26 cellular contexts compared by ENCODE assay signal in genomic region chr17:30238003-30238344, GRCh38. TPM values are rescaled to one million over a fixed set of nuclear protein-coding genes. Genes with fewer than 3 reads are reported as not detected.
DNase-seq lines count a peak whose midpoint lies in the region; ATAC-seq and TF ChIP-seq lines count a peak whose summit lies in the region.
"Had no signal": no experiment of that assay in that cellular context is flagged by ENCODE, and none has a peak within 500 bp of the region (broad histone marks: within the 10 kb centered on the region; RNA-seq: fewer than 3 reads in every experiment).

No MANE protein-coding gene starts in this region.

- intact Hi-C loops in CD14-positive monocyte (cut with micrococcal nuclease) (no loop called here), left lung (cut with DNase I) (no loop called here)

- TF ChIP-seq CTCF in endodermal cell (conservative IDR thresholded peaks at IDR 0.05) (no peak), type B pancreatic cell (conservative IDR thresholded peaks at IDR 0.05) (no peak), CD14-positive monocyte (IDR thresholded peaks at IDR 0.05) (no peak), left lung (IDR thresholded peaks at IDR 0.05) (no peak), tibial nerve (IDR thresholded peaks at IDR 0.05) (no peak)

- peaks cover 10% of the 10 kb centered on the region for H3K4me1 ChIP-seq in HUES48 (ENCODE audit: control insufficient read depth, insufficient read depth, low read length)
- H3K4me1 ChIP-seq in endodermal cell (ENCODE audit: control insufficient read depth, insufficient read depth, low read length) = no peaks in the 10 kb centered on the region
- no peaks in the 10 kb centered on the region for H3K4me1 ChIP-seq in mesendoderm (ENCODE audit: control insufficient read depth, low read depth, low read length)
- H3K4me1 ChIP-seq in left lung = peaks cover 7 to 36% of the 10 kb centered on the region in 2 donors
- peaks cover 0 to 41% (median 28%) of the 10 kb centered on the region in 4 donors for H3K4me1 ChIP-seq in tibial nerve

- H3K36me3 Mint-ChIP-seq in endodermal cell (ENCODE audit: low read depth) = peaks cover 9% of the 10 kb centered on the region
- H3K36me3 Mint-ChIP-seq in type B pancreatic cell = no peaks in the 10 kb centered on the region
- peaks cover 0 to 11% of the 10 kb centered on the region in 2 donors for H3K36me3 Mint-ChIP-seq in CD14-positive monocyte

- peaks cover 74% of the 10 kb centered on the region for H3K27me3 Mint-ChIP-seq in endodermal cell (ENCODE audit: insufficient read depth)
- H3K27me3 Mint-ChIP-seq in type B pancreatic cell = peaks cover 63% of the 10 kb centered on the region
- peaks cover 62 to 76% (median 71%) of the 10 kb centered on the region in 3 donors for H3K27me3 Mint-ChIP-seq in CD14-positive monocyte (ENCODE audit: low read depth in 3 of 3)

- H3K9ac ChIP-seq in HUES48 (ENCODE audit: low read depth, low read length) (no peak overlapping the region), endodermal cell (ENCODE audit: extremely low read depth, low read length, poor library complexity, severe bottlenecking) (no peak overlapping the region), mesendoderm (ENCODE audit: low read length) (no peak overlapping the region)

- no peak overlapping the region for H2BK5ac ChIP-seq in mesendoderm (ENCODE audit: low read length)

- H3K56ac ChIP-seq in mesendoderm (ENCODE audit: low read length) = no peak overlapping the region

- H3K27ac Mint-ChIP-seq in endodermal cell = no peak overlapping the region
- H3K27ac Mint-ChIP-seq in type B pancreatic cell = peak overlapping the region; percentile 80
- no peak overlapping the region for H3K27ac Mint-ChIP-seq in CD14-positive monocyte
- H3K27ac Mint-ChIP-seq: activated CD4-positive, alpha-beta T cell treated with anti-CD3 and anti-CD28 coated beads, Interleukin-2, amount 10 ng/mL, durations not matched to agents 24 days and 14 days; activated naive CD8-positive, alpha-beta T cell treated with anti-CD3 and anti-CD28 coated beads, Interleukin-2, amount 50 U/mL, for 24 hours; HFFc6; stimulated activated effector memory CD8-positive, alpha-beta T cell treated with anti-CD3 and anti-CD28 coated beads, Interleukin-12 subunit alpha, Interleukin-12 subunit beta, amount 100 ng/mL, for 72 hours had no signal

- no peak for DNase-seq in endodermal cell
- DNase-seq in mesendoderm = no peak
- no peak for DNase-seq in type B pancreatic cell (ENCODE audit: extremely low spot score, unreplicated experiment)
- DNase-seq in CD14-positive monocyte (ENCODE audit: low spot score) = no peak
- no peak for DNase-seq in left lung
- DNase-seq in tibial nerve (ENCODE audit: low spot score in 2 of 2) = no peak
- DNase-seq: activated CD4-positive, alpha-beta T cell treated with anti-CD3 and anti-CD28 coated beads, Interleukin-2, amount 10 ng/mL, durations not matched to agents 24 days and 14 days; activated naive CD8-positive, alpha-beta T cell treated with anti-CD3 and anti-CD28 coated beads, Interleukin-2, amount 50 U/mL, for 24 hours; activated T-cell treated with anti-CD3 and anti-CD28 coated beads, Interleukin-2, amount 50 U/mL, for 4 hours; cerebellar nuclear complex; EL; HFFc6; IMR-90; NCI-H1092; NCI-H1930; NCI-H526 treated with DMSO at 0.1 percent for 48 hours; pancreas; Right ventricle myocardium superior; stimulated activated CD4-positive, alpha-beta T cell treated with anti-CD3 and anti-CD28 coated beads, Interleukin-4, amount 100 ng/mL, for 24 hours; substantia nigra; uterus had no signal

- no peak overlapping the region for H2AK5ac ChIP-seq in mesendoderm (ENCODE audit: low read length)

- H3K27me3 ChIP-seq in HUES48 (ENCODE audit: control insufficient read depth, insufficient read depth, low read length) = peaks cover 68% of the 10 kb centered on the region
- H3K27me3 ChIP-seq in endodermal cell (ENCODE audit: control insufficient read depth, insufficient read depth, low read length, poor library complexity, severe bottlenecking) = peaks cover 68% of the 10 kb centered on the region
- peaks cover 34% of the 10 kb centered on the region for H3K27me3 ChIP-seq in mesendoderm (ENCODE audit: insufficient read depth, low read length, poor library complexity)
- H3K27me3 ChIP-seq in left lung = peaks cover 31 to 63% of the 10 kb centered on the region in 2 donors
- H3K27me3 ChIP-seq in tibial nerve = peaks cover 0 to 56% of the 10 kb centered on the region in 2 donors
- H3K27me3 ChIP-seq: pancreas had no signal

- H3K9me3 ChIP-seq in HUES48 (ENCODE audit: control insufficient read depth, insufficient read depth, low read length) (no peaks in the 10 kb centered on the region), endodermal cell (ENCODE audit: control insufficient read depth, low read length) (peaks cover 8% of the 10 kb centered on the region), left lung (no peaks in the 10 kb centered on the region), tibial nerve (no peaks in the 10 kb centered on the region)
- H3K9me3 ChIP-seq: pancreas, uterus had no signal

- no peak overlapping the region for H3K23ac ChIP-seq in mesendoderm (ENCODE audit: low read length)

- H3K36me3 ChIP-seq in HUES48 (ENCODE audit: control insufficient read depth, insufficient read depth, low read length) (no peaks in the 10 kb centered on the region), endodermal cell (ENCODE audit: control insufficient read depth, insufficient read depth, low read length) (no peaks in the 10 kb centered on the region), mesendoderm (ENCODE audit: control insufficient read depth, insufficient read depth, low read length) (no peaks in the 10 kb centered on the region), left lung (no peaks in the 10 kb centered on the region), tibial nerve (no peaks in the 10 kb centered on the region)
- H3K36me3 ChIP-seq: pancreas, uterus had no signal

- ATAC-seq in left lung = no peak
- ATAC-seq: activated naive CD8-positive, alpha-beta T cell treated with anti-CD3 and anti-CD28 coated beads, Interleukin-2, amount 50 U/mL, for 24 hours; left lobe of liver; pancreas; stimulated activated effector memory CD8-positive, alpha-beta T cell treated with anti-CD3 and anti-CD28 coated beads, Interleukin-12 subunit alpha, Interleukin-12 subunit beta, amount 100 ng/mL, for 72 hours had no signal

- H4K8ac ChIP-seq in mesendoderm (ENCODE audit: low read depth, low read length) = no peak overlapping the region

- no peak overlapping the region for H3K18ac ChIP-seq in mesendoderm (ENCODE audit: low read length)

- no peaks in the 10 kb centered on the region for H3K79me1 ChIP-seq in mesendoderm (ENCODE audit: low read length)

- no peak for TF ChIP-seq EP300 in tibial nerve (IDR thresholded peaks at IDR 0.05)

- H3K4me1 Mint-ChIP-seq in endodermal cell (peaks cover 11% of the 10 kb centered on the region), type B pancreatic cell (ENCODE audit: unreplicated experiment) (peaks cover 18% of the 10 kb centered on the region), CD14-positive monocyte (peaks cover 37% of the 10 kb centered on the region)

- H2BK15ac ChIP-seq in mesendoderm (replicated peaks; ENCODE audit: low read depth) = no peak overlapping the region

- H3K27ac ChIP-seq in HUES48 (ENCODE audit: low read depth, low read length) = no peak overlapping the region
- no peak overlapping the region for H3K27ac ChIP-seq in endodermal cell (ENCODE audit: low read depth, low read length)
- no peak overlapping the region for H3K27ac ChIP-seq in mesendoderm (ENCODE audit: low read depth, low read length)
- H3K27ac ChIP-seq in left lung = peak overlapping the region in 1 of 2 donors; percentile 45
- H3K27ac ChIP-seq in tibial nerve = no peak overlapping the region
- H3K27ac ChIP-seq: C4-2B, pancreas, uterus had no signal

- no peak overlapping the region for H3K4ac ChIP-seq in mesendoderm (ENCODE audit: low read depth, low read length)

- H3K4me3 Mint-ChIP-seq in endodermal cell = peak overlapping the region; percentile 37
- peak overlapping the region; percentile 83 for H3K4me3 Mint-ChIP-seq in type B pancreatic cell
- peak overlapping the region in 1 of 2 donors; percentile 83 for H3K4me3 Mint-ChIP-seq in CD14-positive monocyte
- H3K4me3 Mint-ChIP-seq: activated naive CD8-positive, alpha-beta T cell treated with anti-CD3 and anti-CD28 coated beads, Interleukin-2, amount 50 U/mL, for 24 hours; activated T-cell treated with anti-CD3 and anti-CD28 coated beads, Interleukin-2, amount 50 U/mL, for 4 hours; HFFc6; stimulated activated effector memory CD8-positive, alpha-beta T cell treated with anti-CD3 and anti-CD28 coated beads, Interleukin-12 subunit alpha, Interleukin-12 subunit beta, amount 100 ng/mL, for 72 hours had no signal

- no peak overlapping the region for H4K5ac ChIP-seq in mesendoderm (ENCODE audit: low read length)

- no peak for TF ChIP-seq POLR2A in tibial nerve (IDR thresholded peaks at IDR 0.05)

- H3K9me3 Mint-ChIP-seq in endodermal cell = peaks cover 17% of the 10 kb centered on the region
- H3K9me3 Mint-ChIP-seq in type B pancreatic cell = peaks cover 4% of the 10 kb centered on the region
- peaks cover 0 to 32% (median 15%) of the 10 kb centered on the region in 7 donors for H3K9me3 Mint-ChIP-seq in CD14-positive monocyte
- H3K9me3 Mint-ChIP-seq: activated CD4-positive, alpha-beta T cell treated with anti-CD3 and anti-CD28 coated beads, Interleukin-2, amount 10 ng/mL, durations not matched to agents 24 days and 14 days; activated naive CD8-positive, alpha-beta T cell treated with anti-CD3 and anti-CD28 coated beads, Interleukin-2, amount 50 U/mL, for 24 hours; activated T-cell treated with anti-CD3 and anti-CD28 coated beads, Interleukin-2, amount 50 U/mL, for 4 hours; HFFc6; stimulated activated effector memory CD8-positive, alpha-beta T cell treated with anti-CD3 and anti-CD28 coated beads, Interleukin-12 subunit alpha, Interleukin-12 subunit beta, amount 100 ng/mL, for 72 hours had no signal

- peak overlapping the region; percentile 54 for H3K4me3 ChIP-seq in HUES48 (ENCODE audit: low read depth, low read length)
- H3K4me3 ChIP-seq in endodermal cell (ENCODE audit: low read length) = no peak overlapping the region
- H3K4me3 ChIP-seq in mesendoderm (ENCODE audit: low read length) = no peak overlapping the region
- H3K4me3 ChIP-seq in left lung = peak overlapping the region in 1 of 2 donors; percentile 13
- H3K4me3 ChIP-seq in tibial nerve = no peak overlapping the region
- H3K4me3 ChIP-seq: pancreas, uterus had no signal

- no peak overlapping the region for H2BK120ac ChIP-seq in mesendoderm (ENCODE audit: low read depth, low read length)

- no peaks in the 10 kb centered on the region for H3K79me2 ChIP-seq in mesendoderm (ENCODE audit: control insufficient read depth, insufficient read depth, low read length)

- peak overlapping the region; percentile 14 for H3K4me2 ChIP-seq in mesendoderm (ENCODE audit: low read length)

- WGBS in endodermal cell (ENCODE audit: insufficient coverage in 1 of 2, insufficient read length in 1 of 2), 2 experiments = 28 to 57% methylated on average over 2 to 7 of the region's 7 CpGs
- no CpG with 5 or more reads among the region's 7 CpGs for WGBS in mesendoderm (ENCODE audit: extremely low coverage, insufficient coverage, low lambda C conversion rate)
- 18 to 39% methylated on average over 6 to 7 of the region's 7 CpGs for whole genome bisulfite sequencing in tibial nerve, 2 donors

RNA-seq across cellular contexts. Expression of gene SLC6A4, which starts 2.5 kb away (rescaled TPM):
- 1 to 10 TPM in 1 of 2 donors, under 1 TPM in 1; 0.38 to 1.8 TPM for total RNA-seq in endodermal cell
- not detected for polyA plus RNA-seq in endodermal cell (2013, experiment 1 of 2)
- polyA plus RNA-seq in endodermal cell (2013, experiment 2 of 2) = not detected
- 0.03 TPM for polyA plus RNA-seq in mesendoderm (2013, experiment 1 of 2)
- polyA plus RNA-seq in mesendoderm (2013, experiment 2 of 2) = 0.08 TPM
- total RNA-seq in type B pancreatic cell (ENCODE audit: low replicate concordance) = 9.4 and 34.7 TPM in 2 replicates
- not detected for polyA plus RNA-seq in CD14-positive monocyte
- 10 to 100 TPM; 51.1 to 52.3 TPM for total RNA-seq in left lung
- 1 to 10 TPM in 3 of 4 donors, under 1 TPM in 1; under 0.01 to 4.0 (median 2.5) TPM for total RNA-seq in tibial nerve
- total RNA-seq: activated CD4-positive, alpha-beta T cell treated with anti-CD3 and anti-CD28 coated beads, Interleukin-2, amount 10 ng/mL, durations not matched to agents 24 days and 14 days; activated T-cell treated with anti-CD3 and anti-CD28 coated beads, Interleukin-2, amount 50 U/mL, for 4 hours; endothelial cell of umbilical vein; HFFc6 had no signal
- polyA plus RNA-seq: IMR-90 had no signal

RNA-seq across cellular contexts. Expression of gene BLMH, which starts 53.8 kb away (rescaled TPM):
- total RNA-seq in endodermal cell (10 to 100 TPM; 84.7 to 92.0 TPM), type B pancreatic cell (ENCODE audit: low replicate concordance) (28.3 and 58.2 TPM in 2 replicates), left lung (10 to 100 TPM; 30.0 to 34.8 TPM), tibial nerve (10 to 100 TPM; 18.1 to 35.7 (median 28.1) TPM)
- 65.9 TPM for polyA plus RNA-seq in endodermal cell (2013, experiment 1 of 2)
- 59.6 TPM for polyA plus RNA-seq in endodermal cell (2013, experiment 2 of 2)
- polyA plus RNA-seq in mesendoderm (2013, experiment 1 of 2) = 55.5 TPM
- 54.7 TPM for polyA plus RNA-seq in mesendoderm (2013, experiment 2 of 2)
- polyA plus RNA-seq in CD14-positive monocyte = 10 to 100 TPM; 10.4 to 10.8 TPM
